ENCODE assay signal across 8 cellular contexts in genomic region chr2:112764071-112765044, GRCh38. TPM values are rescaled to one million over a fixed set of nuclear protein-coding genes. Genes with fewer than 3 reads are reported as not detected.
DNase-seq lines count a peak whose midpoint lies in the region; ATAC-seq, FAIRE-seq and TF ChIP-seq lines count a peak whose summit lies in the region.

A gene with protein sequence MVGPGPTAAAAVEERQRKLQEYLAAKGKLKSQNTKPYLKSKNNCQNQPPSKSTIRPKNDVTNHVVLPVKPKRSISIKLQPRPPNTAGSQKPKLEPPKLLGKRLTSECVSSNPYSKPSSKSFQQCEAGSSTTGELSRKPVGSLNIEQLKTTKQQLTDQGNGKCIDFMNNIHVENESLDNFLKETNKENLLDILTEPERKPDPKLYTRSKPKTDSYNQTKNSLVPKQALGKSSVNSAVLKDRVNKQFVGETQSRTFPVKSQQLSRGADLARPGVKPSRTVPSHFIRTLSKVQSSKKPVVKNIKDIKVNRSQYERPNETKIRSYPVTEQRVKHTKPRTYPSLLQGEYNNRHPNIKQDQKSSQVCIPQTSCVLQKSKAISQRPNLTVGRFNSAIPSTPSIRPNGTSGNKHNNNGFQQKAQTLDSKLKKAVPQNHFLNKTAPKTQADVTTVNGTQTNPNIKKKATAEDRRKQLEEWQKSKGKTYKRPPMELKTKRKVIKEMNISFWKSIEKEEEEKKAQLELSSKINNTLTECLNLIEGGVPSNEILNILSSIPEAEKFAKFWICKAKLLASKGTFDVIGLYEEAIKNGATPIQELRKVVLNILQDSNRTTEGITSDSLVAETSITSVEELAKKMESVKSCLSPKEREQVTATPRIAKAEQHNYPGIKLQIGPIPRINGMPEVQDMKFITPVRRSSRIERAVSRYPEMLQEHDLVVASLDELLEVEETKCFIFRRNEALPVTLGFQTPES (minus strand): TSS chr2:112764609. CDS start chr2:112764598, 11 bp downstream.

- H3K4me1 ChIP-seq in prostate gland (replicated peaks): no peaks in the 10 kb centered on the region

- no peaks in the 10 kb centered on the region for H3K27me3 Mint-ChIP-seq in T-helper 17 cell

- H3K36me3 Mint-ChIP-seq in T-helper 17 cell (ENCODE audit: low read depth): no peaks in the 10 kb centered on the region

- no peak for TF ChIP-seq POLR2A in prostate gland (IDR thresholded peaks at IDR 0.05)

- TF ChIP-seq CTCF in prostate gland (IDR thresholded peaks at IDR 0.05): peak in 1 of 4 experiments; percentile 19

- intact Hi-C loops in left ventricle myocardium superior (cut with micrococcal nuclease) (loop anchor here (10.0 kb wide), 1 partner anchor 180 kb away; no protein-coding TSS in a partner anchor), prostate gland (cut with DNase I) (no loop called here)

- under 1% methylated on average over 78 of the region's 79 CpGs for WGBS in prostate gland

- ATAC-seq in GM18499 (IDR thresholded peaks at IDR 0.05; ENCODE audit: insufficient read depth, unreplicated experiment): peak; percentile 93
- peak; percentile 97 for ATAC-seq in HG02943 (IDR thresholded peaks at IDR 0.05; ENCODE audit: low read depth, unreplicated experiment)
- ATAC-seq in T-helper 17 cell: peak; percentile 99
- ATAC-seq in left ventricle myocardium superior: peak; percentile 100

- H3K9me3 ChIP-seq in T-helper 17 cell (ENCODE audit: control insufficient read depth, low read length, poor library complexity, severe bottlenecking) (no peaks in the 10 kb centered on the region), prostate gland (no peaks in the 10 kb centered on the region)

- DNase-seq in NCI-H187 (lab: John Stamatoyannopoulos, UW) (peak; percentile 42 to 91), T-helper 17 cell (peak; percentile 86 to 92 (median 91)), amygdala (lab: John Stamatoyannopoulos, UW) (peak; percentile 23 to 98 (median 92)), left ventricle myocardium superior (peak; percentile 96), prostate gland (ENCODE audit: low spot score) (peak; percentile 94), urothelium cell line (ENCODE audit: low spot score) (peak; percentile 99)

- peak within 1 kb of the TSS; percentile 87 for H3K27ac Mint-ChIP-seq in T-helper 17 cell

- H3K4me3 ChIP-seq in prostate gland: peak within 1 kb of the TSS; percentile 46 to 47

- H3K36me3 ChIP-seq in prostate gland: no peaks in the 10 kb centered on the region

- H3K27me3 ChIP-seq in prostate gland (replicated peaks; ENCODE audit: insufficient read depth): no peaks in the 10 kb centered on the region

- H3K4me3 Mint-ChIP-seq in T-helper 17 cell: peak within 1 kb of the TSS; percentile 97

- peaks cover 27% of the 10 kb centered on the region for H3K4me1 Mint-ChIP-seq in T-helper 17 cell

- H3K27ac ChIP-seq in prostate gland: no peak within 1 kb of the TSS

- FAIRE-seq in urothelium cell line (lab: Jason Lieb, UNC): peak; percentile 93

RNA-seq across cellular contexts. Expression of the gene that starts here (rescaled TPM):
- under 1 TPM; 0.37 to 0.97 TPM for total RNA-seq in T-helper 17 cell
- 0.10 TPM for total RNA-seq in left ventricle myocardium superior
- 1 to 10 TPM in 1 of 2 donors, under 1 TPM in 1; 0.23 to 3.1 TPM for total RNA-seq in prostate gland

Comparison
In these comparisons a context has a peak if more than half of its experiments do, and no peak if none do; other contexts are left out.
1. Peak in DNase-seq and ATAC-seq in T-helper 17 cell; RNA of the gene not detected or under 1 TPM.
2. Peak in DNase-seq and ATAC-seq in left ventricle myocardium superior; RNA of the gene not detected or under 1 TPM.